ENCODE assay signal across 29 cellular contexts in genomic region chr2:119455066-119455718, GRCh38. TPM values are rescaled to one million over a fixed set of nuclear protein-coding genes. Genes with fewer than 3 reads are reported as not detected.
DNase-seq lines count a peak whose midpoint lies in the region; FAIRE-seq lines count a peak whose summit lies in the region.
"Had no signal": no experiment of that assay in that cellular context is flagged by ENCODE, and none has a peak within 500 bp of the region (broad histone marks: within the 10 kb centered on the region; RNA-seq: fewer than 3 reads in every experiment).

No MANE protein-coding gene starts in this region.

- H2BK12ac ChIP-seq in neuronal stem cell (ENCODE audit: low read length): no peak overlapping the region

- H2AFZ ChIP-seq in neuronal stem cell (ENCODE audit: low read length): peak overlapping the region; percentile 48

- H2BK5ac ChIP-seq in neuronal stem cell (ENCODE audit: low read length): no peak overlapping the region

- no peak overlapping the region for H3K23ac ChIP-seq in neuronal stem cell (ENCODE audit: low read depth, low read length, poor library complexity)

- no peaks in the 10 kb centered on the region for H3K79me1 ChIP-seq in neuronal stem cell (ENCODE audit: low read depth, low read length)

- H3K27me3 Mint-ChIP-seq in activated CD4-positive, alpha-beta T cell treated with anti-CD3 and anti-CD28 coated beads, Interleukin-2, amount 10 ng/mL, durations not matched to agents 24 days and 14 days: peaks cover 15% of the 10 kb centered on the region

- no CpG with 5 or more reads among the region's 13 CpGs for WGBS in neuronal stem cell (ENCODE audit: extremely low coverage in 2 of 2, insufficient read length in 2 of 2, insufficient replicate concordance in 1 of 2), 2 donors

- peaks cover 8% of the 10 kb centered on the region for H3K4me1 ChIP-seq in BLaER1
- peaks cover under 1 to 3% of the 10 kb centered on the region in 2 donors for H3K4me1 ChIP-seq in neuronal stem cell (ENCODE audit: control insufficient read depth in 2 of 2, insufficient read depth in 1 of 2, low read depth in 1 of 2, low read length in 2 of 2)
- H3K4me1 ChIP-seq: A549, sigmoid colon had no signal

- no peak overlapping the region for H3K9ac ChIP-seq in BLaER1
- no peak overlapping the region for H3K9ac ChIP-seq in neuronal stem cell (ENCODE audit: low read depth, low read length, poor library complexity)

- no peaks in the 10 kb centered on the region for H3K36me3 Mint-ChIP-seq in activated CD4-positive, alpha-beta T cell treated with anti-CD3 and anti-CD28 coated beads, Interleukin-2, amount 10 ng/mL, durations not matched to agents 24 days and 14 days (ENCODE audit: low read depth)

- peak; percentile 35 for DNase-seq in OCI-M1 (lab: John Stamatoyannopoulos, UW)
- no peak for DNase-seq in neuronal stem cell (ENCODE audit: low spot score)
- no peak for DNase-seq in activated gamma-delta T cell treated with Interleukin-2 at 50 U/mL for 16 hours
- DNase-seq in central memory CD4-positive, alpha-beta T cell: no peak
- DNase-seq in HuH-7.5 (ENCODE audit: low spot score): no peak
- no peak for DNase-seq in activated CD4-positive, alpha-beta T cell treated with anti-CD3 and anti-CD28 coated beads, Interleukin-2, amount 10 ng/mL, durations not matched to agents 24 days and 14 days
- DNase-seq: activated CD4-positive, alpha-beta T cell treated with anti-CD3 and anti-CD28 coated beads for 4 hours; activated naive CD4-positive, alpha-beta T cell treated with Interleukin-2 at 50 U/mL for 16 hours; activated T-cell treated with anti-CD3 and anti-CD28 coated beads, Interleukin-2, amount 50 U/mL, for 48 hours; amniotic stem cell; COR-L47; DMS79; endodermal cell; GF-D8; H7; kidney glomerular epithelial cell; mesenchymal stem cell; NCI-H1694 treated with DMSO at 0.1 percent for 48 hours; NCI-H524 treated with DMSO at 0.1 percent for 48 hours; NK-92 treated with Interleukin-12 subunit alpha and Interleukin-12 subunit beta, amount 100 ng/mL, for 24 hours; ovary; stimulated activated naive CD8-positive, alpha-beta T cell treated with anti-CD3 and anti-CD28 coated beads, Interleukin-15, amount 100 ng/mL, for 72 hours; thyroid gland had no signal

- H3K27me3 ChIP-seq in BLaER1: no peaks in the 10 kb centered on the region
- H3K27me3 ChIP-seq in neuronal stem cell (ENCODE audit: control insufficient read depth in 3 of 3, insufficient read depth in 3 of 3, low read depth in 1 of 3, low read length in 3 of 3): peaks cover 0 to 12% (median 1%) of the 10 kb centered on the region in 3 experiments
- H3K27me3 ChIP-seq: ovary, sigmoid colon, thyroid gland had no signal

- H3K4me2 ChIP-seq in BLaER1 (peak overlapping the region; percentile 56), neuronal stem cell (ENCODE audit: insufficient read depth, low read length, poor library complexity, severe bottlenecking) (no peak overlapping the region)
- H3K4me2 ChIP-seq: A549 had no signal

- H3K18ac ChIP-seq in neuronal stem cell (ENCODE audit: low read length): no peak overlapping the region

- H3K9me3 ChIP-seq in BLaER1 (no peaks in the 10 kb centered on the region), neuronal stem cell (replicated peaks in 1 of 2; ENCODE audit: control insufficient read depth in 2 of 2, insufficient read depth in 1 of 2, low read depth in 1 of 2, low read length in 2 of 2) (no peaks in the 10 kb centered on the region)
- H3K9me3 ChIP-seq: A549, ovary, sigmoid colon, thyroid gland had no signal

- intact Hi-C loops in activated CD4-positive, alpha-beta T cell treated with anti-CD3 and anti-CD28 coated beads, Interleukin-2, amount 10 ng/mL, durations not matched to agents 24 days and 14 days (cut with micrococcal nuclease): no loop called here

- no peak overlapping the region for H4K8ac ChIP-seq in neuronal stem cell (ENCODE audit: low read depth, low read length)

- H3K4me3 ChIP-seq in BLaER1 (no peak overlapping the region), neuronal stem cell (ENCODE audit: low read length in 2 of 2) (no peak overlapping the region)
- H3K4me3 ChIP-seq: A549, coronary artery, ovary, sigmoid colon, thyroid gland had no signal

- no peak overlapping the region for H2BK120ac ChIP-seq in neuronal stem cell (ENCODE audit: low read depth, low read length)

- no peak overlapping the region for H3K4me3 Mint-ChIP-seq in activated CD4-positive, alpha-beta T cell treated with anti-CD3 and anti-CD28 coated beads, Interleukin-2, amount 10 ng/mL, durations not matched to agents 24 days and 14 days
- H3K4me3 Mint-ChIP-seq: endodermal cell; stimulated activated naive CD8-positive, alpha-beta T cell treated with anti-CD3 and anti-CD28 coated beads, Interleukin-15, amount 100 ng/mL, for 72 hours had no signal

- H3K4me1 Mint-ChIP-seq in activated CD4-positive, alpha-beta T cell treated with anti-CD3 and anti-CD28 coated beads, Interleukin-2, amount 10 ng/mL, durations not matched to agents 24 days and 14 days: no peaks in the 10 kb centered on the region
- H3K4me1 Mint-ChIP-seq: stimulated activated naive CD8-positive, alpha-beta T cell treated with anti-CD3 and anti-CD28 coated beads, Interleukin-15, amount 100 ng/mL, for 72 hours had no signal

- no peak overlapping the region for H3K4ac ChIP-seq in neuronal stem cell (ENCODE audit: low read length)

- no peak overlapping the region for H2BK15ac ChIP-seq in neuronal stem cell (ENCODE audit: low read length)

- FAIRE-seq in endometrium (lab: Jason Lieb, UNC): peak; percentile 69
- FAIRE-seq: A549 had no signal

- H3K27ac ChIP-seq in BLaER1 (no peak overlapping the region), neuronal stem cell (replicated peaks; ENCODE audit: low read length) (no peak overlapping the region)
- H3K27ac ChIP-seq: A549, coronary artery, ovary, sigmoid colon, thyroid gland had no signal

- no peaks in the 10 kb centered on the region for H4K20me1 ChIP-seq in BLaER1

- no peak overlapping the region for H3K14ac ChIP-seq in neuronal stem cell (ENCODE audit: low read length)

- H3K27ac Mint-ChIP-seq in activated CD4-positive, alpha-beta T cell treated with anti-CD3 and anti-CD28 coated beads, Interleukin-2, amount 10 ng/mL, durations not matched to agents 24 days and 14 days: no peak overlapping the region
- H3K27ac Mint-ChIP-seq: endodermal cell; stimulated activated naive CD8-positive, alpha-beta T cell treated with anti-CD3 and anti-CD28 coated beads, Interleukin-15, amount 100 ng/mL, for 72 hours had no signal

- H2AK5ac ChIP-seq in neuronal stem cell (ENCODE audit: low read depth, low read length): no peak overlapping the region

- H3K36me3 ChIP-seq in BLaER1: no peaks in the 10 kb centered on the region
- H3K36me3 ChIP-seq in neuronal stem cell (replicated peaks in 1 of 2; ENCODE audit: control insufficient read depth in 2 of 2, insufficient read depth in 2 of 2, low read length in 2 of 2): no peaks in the 10 kb centered on the region
- H3K36me3 ChIP-seq: ovary, sigmoid colon, thyroid gland had no signal

- no peak overlapping the region for H4K91ac ChIP-seq in neuronal stem cell (ENCODE audit: low read depth, low read length, poor library complexity)

- H3K9me3 Mint-ChIP-seq in activated CD4-positive, alpha-beta T cell treated with anti-CD3 and anti-CD28 coated beads, Interleukin-2, amount 10 ng/mL, durations not matched to agents 24 days and 14 days: no peaks in the 10 kb centered on the region
- H3K9me3 Mint-ChIP-seq: endodermal cell; stimulated activated naive CD8-positive, alpha-beta T cell treated with anti-CD3 and anti-CD28 coated beads, Interleukin-15, amount 100 ng/mL, for 72 hours had no signal

RNA-seq across cellular contexts. Expression of gene TMEM37, which starts 23.5 kb away (rescaled TPM):
- polyA plus RNA-seq in neuronal stem cell (2013, experiment 1 of 2): 0.71 TPM
- 0.58 TPM for polyA plus RNA-seq in neuronal stem cell (2013, experiment 2 of 2)
- not detected in 2 replicates for total RNA-seq in activated CD4-positive, alpha-beta T cell treated with anti-CD3 and anti-CD28 coated beads, Interleukin-2, amount 10 ng/mL, durations not matched to agents 24 days and 14 days
- total RNA-seq: myocyte had no signal
